8 cellular contexts compared by ENCODE assay signal in genomic region chr6:113856571-113857564, GRCh38. TPM values are rescaled to one million over a fixed set of nuclear protein-coding genes. Genes with fewer than 3 reads are reported as not detected.
DNase-seq lines count a peak whose midpoint lies in the region; ATAC-seq and TF ChIP-seq lines count a peak whose summit lies in the region.

A gene with protein sequence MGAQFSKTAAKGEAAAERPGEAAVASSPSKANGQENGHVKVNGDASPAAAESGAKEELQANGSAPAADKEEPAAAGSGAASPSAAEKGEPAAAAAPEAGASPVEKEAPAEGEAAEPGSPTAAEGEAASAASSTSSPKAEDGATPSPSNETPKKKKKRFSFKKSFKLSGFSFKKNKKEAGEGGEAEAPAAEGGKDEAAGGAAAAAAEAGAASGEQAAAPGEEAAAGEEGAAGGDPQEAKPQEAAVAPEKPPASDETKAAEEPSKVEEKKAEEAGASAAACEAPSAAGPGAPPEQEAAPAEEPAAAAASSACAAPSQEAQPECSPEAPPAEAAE (plus strand): TSS chr6:113857345. CDS start chr6:113857746, 401 bp downstream.

- H3K36me3 ChIP-seq in mucosa of rectum (ENCODE audit: control insufficient read depth in 2 of 2, insufficient read depth in 2 of 2, low read length in 2 of 2): peaks cover 0 to 9% of the 10 kb centered on the region in 2 donors
- H3K36me3 ChIP-seq in upper lobe of right lung: no peaks in the 10 kb centered on the region

- H3K9me3 Mint-ChIP-seq in Calu3 (ENCODE audit: low read depth, unreplicated experiment): no peaks in the 10 kb centered on the region

- H3K27ac Mint-ChIP-seq in Calu3 (ENCODE audit: unreplicated experiment): no peak within 1 kb of the TSS

- ATAC-seq in GM19351 (IDR thresholded peaks at IDR 0.05; ENCODE audit: unreplicated experiment): peak; percentile 38
- peak; percentile 39 for ATAC-seq in HG03354 (IDR thresholded peaks at IDR 0.05; ENCODE audit: poor library complexity, severe bottlenecking, unreplicated experiment)
- peak; percentile 66 for ATAC-seq in upper lobe of right lung

- BruUV-seq in Calu3 (replicated peaks; lab: Mats Ljungman, UMichigan): no TSS peak

- TF ChIP-seq CTCF in Calu3 (IDR thresholded peaks at IDR 0.05; ENCODE audit: unreplicated experiment): no peak
- no peak for TF ChIP-seq CTCF in fibroblast of mammary gland (conservative IDR thresholded peaks at IDR 0.05; ENCODE audit: control insufficient read depth, insufficient read depth, low read depth, low read length)
- no peak for TF ChIP-seq CTCF in upper lobe of right lung (IDR thresholded peaks at IDR 0.05)

- no peaks in the 10 kb centered on the region for H3K9me3 ChIP-seq in mucosa of rectum (ENCODE audit: control insufficient read depth in 2 of 2, low read length in 2 of 2)
- no peaks in the 10 kb centered on the region for H3K9me3 ChIP-seq in upper lobe of right lung

- H3K4me1 Mint-ChIP-seq in Calu3 (ENCODE audit: low read depth, unreplicated experiment): no peaks in the 10 kb centered on the region

- intact Hi-C loops in Calu3 (cut with micrococcal nuclease; ENCODE audit: unreplicated experiment): loop anchor here (2.0 to 5.0 kb wide), 3 partner anchors 70 to 735 kb away; no protein-coding TSS in a partner anchor
- intact Hi-C loops in upper lobe of right lung (cut with DNase I): no loop called here

- CTCF ChIA-PET in Calu3 (lab: Charles Lee): interaction anchor here (1.0 to 2.2 kb wide), 4 partner anchors 23 to 978 kb away, joined by 3 to 7 read pairs (median 4); no protein-coding TSS in a partner anchor

- peaks cover 0 to 3% of the 10 kb centered on the region in 2 donors for H3K27me3 ChIP-seq in mucosa of rectum (ENCODE audit: control insufficient read depth in 2 of 2, insufficient read depth in 2 of 2, low read length in 2 of 2)
- H3K27me3 ChIP-seq in upper lobe of right lung: peaks cover 4% of the 10 kb centered on the region

- peak within 1 kb of the TSS; percentile 99 to 100 for H3K9ac ChIP-seq in mucosa of rectum (ENCODE audit: low read depth in 1 of 2, low read length in 2 of 2)

- no peak within 1 kb of the TSS for H3K4me3 Mint-ChIP-seq in Calu3 (ENCODE audit: low read depth, unreplicated experiment)

- H3K4me1 ChIP-seq in mucosa of rectum (ENCODE audit: control insufficient read depth in 2 of 2, insufficient read depth in 2 of 2, low read length in 2 of 2) (peaks cover 11 to 12% of the 10 kb centered on the region in 2 donors), upper lobe of right lung (no peaks in the 10 kb centered on the region)

- no peaks in the 10 kb centered on the region for H3K27me3 Mint-ChIP-seq in Calu3 (ENCODE audit: unreplicated experiment)

- H3K27ac ChIP-seq in mucosa of rectum (ENCODE audit: low read depth in 2 of 2, low read length in 2 of 2) (peak within 1 kb of the TSS; percentile 99), upper lobe of right lung (peak within 1 kb of the TSS; percentile 94)

- H3K4me3 ChIP-seq in fibroblast of mammary gland (ENCODE audit: control insufficient read depth, low read depth, low read length) (peak within 1 kb of the TSS; percentile 84), mucosa of rectum (ENCODE audit: low read length in 2 of 2) (peak within 1 kb of the TSS; percentile 95 to 99), upper lobe of right lung (peak within 1 kb of the TSS; percentile 78)

- DNase-seq in Calu3: peak; percentile 84
- DNase-seq in NCI-H460 (ENCODE audit: extremely low read depth, low read depth): peak; percentile 51
- DNase-seq in activated T-cell treated with anti-CD3 and anti-CD28 coated beads, Interleukin-2, amount 50 U/mL, for 1 hour: peak; percentile 35
- peak; percentile 87 for DNase-seq in fibroblast of mammary gland (ENCODE audit: low read depth)
- DNase-seq in upper lobe of right lung: peak; percentile 78

- peaks cover 12% of the 10 kb centered on the region for H3K36me3 Mint-ChIP-seq in Calu3 (ENCODE audit: insufficient read depth, unreplicated experiment)

RNA-seq across cellular contexts. Expression of the gene that starts here (rescaled TPM):
- total RNA-seq in Calu3 (2022): 64.6 and 70.1 TPM in 2 replicates
- 10.1 and 11.1 TPM in 2 replicates for total RNA-seq in NCI-H460 (2014; rRNA removed; shearing (Covaris generic))
- polyA plus RNA-seq in NCI-H460 (2014; cell fraction: nucleus; rRNA removed): 3.4 and 4.3 TPM in 2 replicates
- 73.4 TPM for total RNA-seq in upper lobe of right lung

Comparison
In these comparisons a context has a peak if more than half of its experiments do, and no peak if none do; other contexts are left out.
1. Peak in every context shown above with its lines: DNase-seq, ATAC-seq, H3K4me3 ChIP-seq and H3K27ac ChIP-seq.
2. DNase-seq: peak in every context shown above with its lines; median percentile 87 in fibroblast of mammary gland; 84 in Calu3; 78 in upper lobe of right lung; 51 in NCI-H460; 35 in activated T-cell treated with anti-CD3 and anti-CD28 coated beads, Interleukin-2, amount 50 U/mL, for 1 hour.